Comparison of ENCODE assay signal across 8 cellular contexts in the genomic region with DNA sequence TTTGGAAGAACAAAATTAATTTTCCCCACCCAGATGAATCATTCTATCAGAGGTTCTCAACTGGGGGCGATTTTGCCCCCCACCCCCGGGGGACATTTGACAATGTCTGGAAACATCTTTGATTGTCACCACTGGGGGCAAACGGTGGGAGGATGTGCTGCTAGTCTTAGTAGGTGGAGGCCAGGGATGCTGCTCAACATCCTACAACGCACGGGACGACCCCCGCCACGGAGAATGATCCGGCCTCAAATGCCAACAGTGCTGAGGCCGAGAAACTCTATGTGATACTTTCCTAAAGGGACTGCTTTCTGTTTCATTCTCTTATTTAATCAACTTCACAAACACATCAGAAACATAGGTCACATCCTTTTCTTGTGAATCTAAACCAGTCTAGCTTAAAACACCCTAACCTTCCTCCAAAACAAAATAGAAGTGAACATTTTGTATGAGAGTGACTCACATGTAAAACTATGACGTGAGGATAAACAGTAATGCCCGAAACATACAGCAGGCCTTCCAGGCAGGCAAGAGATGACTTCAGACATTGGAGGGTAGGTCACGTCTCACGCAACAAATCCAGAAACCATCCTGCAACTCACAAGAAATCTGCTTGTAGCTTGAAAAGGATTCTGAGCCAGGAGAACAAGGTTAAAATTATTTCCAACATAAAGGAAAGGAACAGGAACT. TPM values are rescaled to one million over a fixed set of nuclear protein-coding genes. Genes with fewer than 3 reads are reported as not detected.
A peak's percentile ranks its signal among the peaks of the same experiment; 100 is the strongest.
DNase-seq lines count a peak whose midpoint lies in the region; ATAC-seq and TF ChIP-seq lines count a peak whose summit lies in the region.

No MANE protein-coding gene starts in this region.

- peak overlapping the region; percentile 93 for H3K56ac ChIP-seq in IMR-90 (ENCODE audit: extremely low read depth, insufficient read depth, low read length)
- H3K56ac ChIP-seq in H9 (ENCODE audit: insufficient read length, low read depth, low read length): no peak overlapping the region

- H4K8ac ChIP-seq in IMR-90 (ENCODE audit: low read depth in 2 of 2, low read length in 2 of 2) (peak overlapping the region; percentile 60 to 96), H9 (replicated peaks; ENCODE audit: insufficient read length, low read depth, low read length) (no peak overlapping the region)

- peak overlapping the region; percentile 96 for H2AK5ac ChIP-seq in IMR-90 (ENCODE audit: low read depth, low read length)
- H2AK5ac ChIP-seq in H9 (ENCODE audit: insufficient read length, low read length): no peak overlapping the region

- peak overlapping the region; percentile 95 for H3K14ac ChIP-seq in IMR-90 (replicated peaks; ENCODE audit: low read depth, low read length)
- H3K14ac ChIP-seq in H9 (ENCODE audit: insufficient read depth, low read length): no peak overlapping the region

- peak overlapping the region; percentile 99 for H3K27ac ChIP-seq in IMR-90 (ENCODE audit: insufficient read depth, low read length)
- no peak overlapping the region for H3K27ac ChIP-seq in H9 (ENCODE audit: insufficient read length, low read depth, low read length)

- H3K4me1 ChIP-seq in IMR-90 (ENCODE audit: control insufficient read depth, insufficient read depth, low read length) (peaks cover 26% of the 10 kb centered on the region), H9 (ENCODE audit: insufficient read depth, low read length) (no peaks in the 10 kb centered on the region)

- DNase-seq in IMR-90: peak; percentile 100
- DNase-seq in activated T-cell treated with anti-CD3 and anti-CD28 coated beads for 4 hours: peak; percentile 30
- peak in 1 of 3 donors; percentile 24 for DNase-seq in immature natural killer cell
- DNase-seq in stimulated activated naive CD8-positive, alpha-beta T cell treated with anti-CD3 and anti-CD28 coated beads, Interleukin-15, amount 100 ng/mL, for 72 hours: peak; percentile 58 to 87
- DNase-seq in H9: no peak
- no peak for DNase-seq in dermis blood vessel endothelial cell
- DNase-seq in HK-2 (ENCODE audit: unreplicated experiment): no peak

- no peaks in the 10 kb centered on the region for H3K36me3 ChIP-seq in IMR-90 (ENCODE audit: control insufficient read depth, insufficient read depth, low read length)

- TF ChIP-seq POLR2A in IMR-90 (IDR thresholded peaks at IDR 0.05; ENCODE audit: low read depth, low read length): peak; percentile 50; the same call in 1 of the 2 replicates

- H3K18ac ChIP-seq in IMR-90 (ENCODE audit: low read depth, low read length): peak overlapping the region; percentile 99
- no peak overlapping the region for H3K18ac ChIP-seq in H9 (ENCODE audit: insufficient read length, low read depth, low read length)

- H4K20me1 ChIP-seq in IMR-90 (ENCODE audit: insufficient read depth, low read length): no peaks in the 10 kb centered on the region
- H4K20me1 ChIP-seq in H9 (ENCODE audit: control insufficient read depth, insufficient read depth, insufficient read length): no peaks in the 10 kb centered on the region

- WGBS in IMR-90 (ENCODE audit: extremely low coverage in 2 of 2, insufficient read length in 1 of 2), 2 experiments: no CpG with 5 or more reads among the region's 14 CpGs
- no CpG with 5 or more reads among the region's 14 CpGs for WGBS in H9 (ENCODE audit: extremely low coverage, insufficient read length, low lambda C conversion rate)

- no peak for TF ChIP-seq CTCF in IMR-90 (conservative IDR thresholded peaks at IDR 0.05; ENCODE audit: low read depth, low read length)
- no peak for TF ChIP-seq CTCF in H9 (conservative IDR thresholded peaks at IDR 0.05)

- TSS peak; percentile 57 for BruUV-seq in IMR-90 (replicated peaks; lab: Mats Ljungman, UMichigan)

- H3K27me3 Mint-ChIP-seq in immature natural killer cell (ENCODE audit: low read depth in 3 of 3): peaks cover 0 to 9% (median 8%) of the 10 kb centered on the region in 3 donors
- H3K27me3 Mint-ChIP-seq in stimulated activated naive CD8-positive, alpha-beta T cell treated with anti-CD3 and anti-CD28 coated beads, Interleukin-15, amount 100 ng/mL, for 72 hours: no peaks in the 10 kb centered on the region
- peaks cover 32% of the 10 kb centered on the region for H3K27me3 Mint-ChIP-seq in H9 (ENCODE audit: low read depth)

- H2AK9ac ChIP-seq in IMR-90 (replicated peaks; ENCODE audit: low read depth, low read length, poor library complexity): peak overlapping the region; percentile 73

- H2AFZ ChIP-seq in IMR-90 (replicated peaks; ENCODE audit: low read length, poor library complexity): peak overlapping the region; percentile 68
- no peak overlapping the region for H2AFZ ChIP-seq in H9 (ENCODE audit: low read length)

- H3K9me3 Mint-ChIP-seq in immature natural killer cell (no peaks in the 10 kb centered on the region), H9 (peaks cover 6 to 8% of the 10 kb centered on the region in 2 experiments; a peak in 4 of 5 replicates)
- H3K9me3 Mint-ChIP-seq in stimulated activated naive CD8-positive, alpha-beta T cell treated with anti-CD3 and anti-CD28 coated beads, Interleukin-15, amount 100 ng/mL, for 72 hours: peaks cover 11 to 17% of the 10 kb centered on the region in 2 donors

- ATAC-seq in IMR-90 (ENCODE audit: low read depth) (peak; percentile 59), HG02884 (IDR thresholded peaks at IDR 0.05; ENCODE audit: unreplicated experiment) (no peak)
- ATAC-seq in stimulated activated naive CD8-positive, alpha-beta T cell treated with anti-CD3 and anti-CD28 coated beads, Interleukin-15, amount 100 ng/mL, for 72 hours: peak; percentile 73

- H3K23me2 ChIP-seq in H9 (ENCODE audit: insufficient read length, low read depth, low read length, poor library complexity, severe bottlenecking): no peaks in the 10 kb centered on the region

- H2BK12ac ChIP-seq in H9 (ENCODE audit: insufficient read length, low read depth, low read length): no peak overlapping the region

- H2BK5ac ChIP-seq in IMR-90 (ENCODE audit: low read depth, low read length, poor library complexity, severe bottlenecking) (peak overlapping the region; percentile 99), H9 (ENCODE audit: insufficient read length, low read length) (no peak overlapping the region)

- no peaks in the 10 kb centered on the region for H3K79me2 ChIP-seq in H9 (ENCODE audit: insufficient read depth, low read length)

- CTCF ChIA-PET in IMR-90 (lab: Yijun Ruan, JAX): interaction anchor here (1.1 to 2.2 kb wide), 3 partner anchors 8 to 369 kb away, joined by 3 to 8 read pairs (median 5); no protein-coding TSS in a partner anchor

- no peaks in the 10 kb centered on the region for H3K27me3 ChIP-seq in IMR-90 (ENCODE audit: control insufficient read depth, insufficient read depth, low read length)
- H3K27me3 ChIP-seq in H9 (ENCODE audit: insufficient read depth, low read length): no peaks in the 10 kb centered on the region

- H3K36me3 Mint-ChIP-seq in immature natural killer cell (no peaks in the 10 kb centered on the region), H9 (ENCODE audit: insufficient read depth in 1 of 3, low read depth in 3 of 3) (peaks cover 0 to 11% (median 3%) of the 10 kb centered on the region in 3 experiments; a peak in 5 of 7 replicates)

- intact Hi-C loops in IMR-90 (cut with micrococcal nuclease): loop anchor here (1.0 kb wide), 2 partner anchors 34 to 37 kb away; a partner anchor contains a TSS

- peak overlapping the region; percentile 37 for H3K4me3 ChIP-seq in IMR-90 (ENCODE audit: insufficient read depth, low read depth, low read length)

- H2BK15ac ChIP-seq in IMR-90 (ENCODE audit: low read depth, low read length) (peak overlapping the region; percentile 85), H9 (ENCODE audit: low read depth, low read length) (no peak overlapping the region)

- H3K4me2 ChIP-seq in IMR-90 (ENCODE audit: low read depth, low read length) (peak overlapping the region; percentile 90), H9 (ENCODE audit: insufficient read depth, insufficient read length, low read length) (no peak overlapping the region)

- POLR2A ChIA-PET in IMR-90 (lab: Charles Lee; ENCODE audit: unreplicated experiment): interaction anchor here (0.9 to 1.6 kb wide), 2 partner anchors 9 to 39 kb away, joined by 3 to 8 read pairs; no protein-coding TSS in a partner anchor

- no peak overlapping the region for H3T11ph ChIP-seq in H9 (ENCODE audit: low read length)

- H4K5ac ChIP-seq in IMR-90 (ENCODE audit: low read depth, low read length) (peak overlapping the region; percentile 97), H9 (ENCODE audit: insufficient read length, low read depth, low read length) (no peak overlapping the region)

- peak overlapping the region; percentile 99 for H3K4ac ChIP-seq in IMR-90 (ENCODE audit: low read depth, low read length)
- H3K4ac ChIP-seq in H9 (ENCODE audit: low read depth, low read length): no peak overlapping the region

- peaks cover 18% of the 10 kb centered on the region for H3K9me1 ChIP-seq in IMR-90 (ENCODE audit: insufficient read depth, low read length)

- peak overlapping the region; percentile 95 for H2BK20ac ChIP-seq in IMR-90 (ENCODE audit: low read depth, low read length)
- H2BK20ac ChIP-seq in H9 (ENCODE audit: low read depth, low read length, poor library complexity, severe bottlenecking): no peak overlapping the region

- dilution Hi-C loops in IMR-90 (cut with HindIII; ENCODE audit: low sequenced_read_pairs, unreplicated experiment): no loop called here

- peak; percentile 6; the same call in 1 of the 2 replicates for TF ChIP-seq RAD21 in IMR-90 (IDR thresholded peaks at IDR 0.05; ENCODE audit: low read length)

- H3K27ac Mint-ChIP-seq in immature natural killer cell (peak overlapping the region in 5 of 6 donors; percentile 13 to 59 (median 45)), H9 (no peak overlapping the region)
- peak overlapping the region; percentile 83 to 95 for H3K27ac Mint-ChIP-seq in stimulated activated naive CD8-positive, alpha-beta T cell treated with anti-CD3 and anti-CD28 coated beads, Interleukin-15, amount 100 ng/mL, for 72 hours

- H3K23ac ChIP-seq in IMR-90 (ENCODE audit: low read depth, low read length) (peak overlapping the region; percentile 94), H9 (ENCODE audit: insufficient read length, low read depth, low read length) (no peak overlapping the region)

- H3K9me3 ChIP-seq in IMR-90 (ENCODE audit: control insufficient read depth, insufficient read depth, low read length) (peaks cover 4% of the 10 kb centered on the region; the same call in 1 of the 2 replicates), H9 (ENCODE audit: control insufficient read depth, low read depth, low read length) (no peaks in the 10 kb centered on the region)

- H3K9ac ChIP-seq in IMR-90 (ENCODE audit: low read depth, low read length) (peak overlapping the region; percentile 74), H9 (ENCODE audit: extremely low read depth, insufficient read length, low read length) (no peak overlapping the region)

- peak overlapping the region; percentile 98 for H4K91ac ChIP-seq in IMR-90 (ENCODE audit: insufficient read depth, low read depth, low read length)
- no peak overlapping the region for H4K91ac ChIP-seq in H9 (ENCODE audit: insufficient read length, low read depth, low read length)

- peak overlapping the region; percentile 33 to 91 (median 37) for H3K4me3 Mint-ChIP-seq in immature natural killer cell
- H3K4me3 Mint-ChIP-seq in stimulated activated naive CD8-positive, alpha-beta T cell treated with anti-CD3 and anti-CD28 coated beads, Interleukin-15, amount 100 ng/mL, for 72 hours: peak overlapping the region; percentile 68 to 75
- no peak overlapping the region for H3K4me3 Mint-ChIP-seq in H9

- in situ Hi-C loops in IMR-90 (cut with MboI; ENCODE audit: low sequenced_read_pairs): no loop called here

- H2BK120ac ChIP-seq in IMR-90 (ENCODE audit: low read depth, low read length): peak overlapping the region; percentile 99
- no peak overlapping the region for H2BK120ac ChIP-seq in H9 (ENCODE audit: low read depth, low read length, poor library complexity, severe bottlenecking)

- H3K79me1 ChIP-seq in IMR-90 (ENCODE audit: low read depth in 1 of 2, low read length in 2 of 2) (peaks cover 0 to 16% of the 10 kb centered on the region in 2 experiments; a peak in 1 of 4 replicates), H9 (ENCODE audit: insufficient read depth, low read depth, low read length, poor library complexity, severe bottlenecking) (no peaks in the 10 kb centered on the region)

- peaks cover 33 to 37% of the 10 kb centered on the region in 2 donors for H3K4me1 Mint-ChIP-seq in immature natural killer cell
- peaks cover 59% of the 10 kb centered on the region for H3K4me1 Mint-ChIP-seq in stimulated activated naive CD8-positive, alpha-beta T cell treated with anti-CD3 and anti-CD28 coated beads, Interleukin-15, amount 100 ng/mL, for 72 hours
- peaks cover 0 to 12% of the 10 kb centered on the region in 2 experiments; a peak in 1 of 4 replicates for H3K4me1 Mint-ChIP-seq in H9

RNA-seq across cellular contexts. Expression of a gene that starts 37.2 kb away (rescaled TPM):
- total RNA-seq in IMR-90 (2012; rRNA removed) (20.6 and 21.7 TPM in 2 replicates), H9 (2021) (32.7 and 35.3 TPM in 2 replicates), dermis blood vessel endothelial cell (26.2 and 30.1 TPM in 2 replicates)
- polyA plus RNA-seq in IMR-90 (2012; rRNA removed) (21.3 and 22.8 TPM in 2 replicates), immature natural killer cell (1 to 10 TPM; 3.2 to 7.3 (median 4.2) TPM)
- polyA plus RNA-seq in IMR-90 (2012; cell fraction: cytosol; rRNA removed): 18.3 and 18.4 TPM in 2 replicates
- polyA plus RNA-seq in IMR-90 (2012; cell fraction: nucleus; rRNA removed; ENCODE audit: low replicate concordance): 42.7 and 92.6 TPM in 2 replicates

Comparison
In these comparisons a context has a peak if more than half of its experiments do, and no peak if none do; other contexts are left out.
1. DNase-seq: peak in IMR-90 (single experiment), activated T-cell treated with anti-CD3 and anti-CD28 coated beads for 4 hours (single experiment) and stimulated activated naive CD8-positive, alpha-beta T cell treated with anti-CD3 and anti-CD28 coated beads, Interleukin-15, amount 100 ng/mL, for 72 hours (2 of 2); none in H9 (single experiment), dermis blood vessel endothelial cell (single experiment) and HK-2 (single experiment).
2. H3K27ac Mint-ChIP-seq: peak in immature natural killer cell (5 of 6) and stimulated activated naive CD8-positive, alpha-beta T cell treated with anti-CD3 and anti-CD28 coated beads, Interleukin-15, amount 100 ng/mL, for 72 hours (2 of 2); none in H9 (0 of 3).
3. H3K4me3 Mint-ChIP-seq: peak in immature natural killer cell (5 of 5) and stimulated activated naive CD8-positive, alpha-beta T cell treated with anti-CD3 and anti-CD28 coated beads, Interleukin-15, amount 100 ng/mL, for 72 hours (2 of 2); none in H9 (0 of 2).